ENCODE assay signal across 8 cellular contexts in the genomic region with DNA sequence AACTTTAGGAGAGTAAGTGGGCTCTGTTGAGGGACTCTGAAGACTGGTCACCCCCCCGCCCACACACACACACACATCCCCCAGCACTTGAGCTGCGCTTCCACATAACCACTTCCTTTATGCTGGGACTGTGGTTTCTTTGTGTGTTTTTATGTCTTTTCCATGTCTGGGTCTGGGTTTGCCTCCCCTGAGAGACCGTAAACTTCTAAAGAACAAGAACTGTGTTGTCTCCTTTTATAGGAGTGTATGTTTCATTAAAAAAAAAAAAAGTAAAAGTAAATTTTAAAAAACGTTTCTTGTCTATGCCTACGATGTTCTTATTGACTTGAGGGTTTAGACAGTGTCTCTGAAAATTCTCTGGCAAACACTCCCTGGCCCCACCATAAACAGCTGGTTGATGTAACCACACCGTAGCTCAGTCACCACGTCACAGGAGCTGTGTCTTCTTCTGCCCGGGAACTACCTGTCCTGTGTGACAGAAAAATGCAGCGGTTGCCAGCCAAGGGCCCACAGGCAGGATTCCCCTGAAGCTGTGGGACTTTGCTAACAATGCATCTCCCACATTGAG.
DNase-seq lines count a peak whose midpoint lies in the region; ATAC-seq, FAIRE-seq and TF ChIP-seq lines count a peak whose summit lies in the region.

No MANE protein-coding gene starts in this region.

- H3K9me1 ChIP-seq in K562 (ENCODE audit: control insufficient read depth, insufficient read depth, low read length), result no peaks in the 10 kb centered on the region

- H3K4me3 Mint-ChIP-seq in stimulated activated memory B cell treated with anti-CD40 and anti-IgM and Interleukin-4, amounts not matched to agents 10 μg/mL and 1 μg/mL and 100 μg/mL, for 72 hours, result peak overlapping the region; percentile 27

- no peaks in the 10 kb centered on the region for H3K36me3 ChIP-seq in K562 (ENCODE audit: control insufficient read depth, insufficient read depth, low read length)

- WGBS in K562 (ENCODE audit: insufficient coverage, low coverage, missing lambda C conversion rate), result 0% methylated on average over 9 of the region's 9 CpGs

- H3K4me2 ChIP-seq in K562 (ENCODE audit: insufficient read depth, low read length), result no peak overlapping the region

- peaks cover 4 to 37% of the 10 kb centered on the region in 2 experiments; a peak in 4 of 5 replicates for H3K27me3 ChIP-seq in K562 (ENCODE audit: control insufficient read depth in 2 of 2, insufficient read depth in 2 of 2, low read length in 2 of 2)

- H3K27ac ChIP-seq in K562 (ENCODE audit: extremely low read depth, low read depth, low read length), result no peak overlapping the region

- peaks cover 8% of the 10 kb centered on the region for H3K27me3 Mint-ChIP-seq in stimulated activated memory B cell treated with anti-CD40 and anti-IgM and Interleukin-4, amounts not matched to agents 10 μg/mL and 1 μg/mL and 100 μg/mL, for 72 hours

- peak overlapping the region; percentile 53 for H3K27ac Mint-ChIP-seq in stimulated activated memory B cell treated with anti-CD40 and anti-IgM and Interleukin-4, amounts not matched to agents 10 μg/mL and 1 μg/mL and 100 μg/mL, for 72 hours

- H3K36me3 Mint-ChIP-seq in stimulated activated memory B cell treated with anti-CD40 and anti-IgM and Interleukin-4, amounts not matched to agents 10 μg/mL and 1 μg/mL and 100 μg/mL, for 72 hours, result no peaks in the 10 kb centered on the region

- CTCF ChIA-PET in K562 (lab: Yijun Ruan, JAX; ENCODE audit: low intra/inter-chr PET ratio), result no interaction called here

- ATAC-seq in GM21390 (IDR thresholded peaks at IDR 0.05; ENCODE audit: unreplicated experiment) (peak; percentile 50), K562 (no peak)
- peak; percentile 73 for ATAC-seq in stimulated activated memory B cell treated with anti-CD40 and anti-IgM and Interleukin-4, amounts not matched to agents 10 μg/mL and 1 μg/mL and 100 μg/mL, for 72 hours

- H3K4me1 Mint-ChIP-seq in stimulated activated memory B cell treated with anti-CD40 and anti-IgM and Interleukin-4, amounts not matched to agents 10 μg/mL and 1 μg/mL and 100 μg/mL, for 72 hours, result peaks cover 39% of the 10 kb centered on the region

- no peak overlapping the region for H2AFZ ChIP-seq in K562 (ENCODE audit: low read depth, low read length)

- no peaks in the 10 kb centered on the region for H4K20me1 ChIP-seq in K562 (replicated peaks; ENCODE audit: control insufficient read depth, insufficient read depth, low read length)

- H3K4me1 ChIP-seq in K562 (replicated peaks in 1 of 2; ENCODE audit: control insufficient read depth in 2 of 2, insufficient read depth in 2 of 2, low read length in 2 of 2), result peaks cover 0 to 6% of the 10 kb centered on the region in 2 experiments; a peak in 1 of 5 replicates

- in situ Hi-C loops in K562 (cut with MboI), result no loop called here

- DNase-seq in EH (ENCODE audit: low read depth) (peak; percentile 60), M059J (ENCODE audit: low read depth) (peak; percentile 29), K562 (ENCODE audit: extremely low read depth in 1 of 4, low spot score in 3 of 4) (no peak), NCI-H1092 treated with DMSO at 0.1 percent for 48 hours (lab: John Stamatoyannopoulos, UW) (no peak), NCI-H2227 treated with DMSO at 0.1 percent for 48 hours (lab: John Stamatoyannopoulos, UW) (no peak), DMS114 treated with DMSO at 0.1 percent for 48 hours (lab: John Stamatoyannopoulos, UW; ENCODE audit: unreplicated experiment) (no peak)

- no peak overlapping the region for H3K9ac ChIP-seq in K562 (ENCODE audit: insufficient read depth in 1 of 2, low read depth in 2 of 2, low read length in 2 of 2)

- no peak for TF ChIP-seq CTCF in K562 (IDR thresholded peaks at IDR 0.05 in 2 of 3, conservative IDR thresholded peaks at IDR 0.05 in 1 of 3; ENCODE audit: insufficient read depth in 2 of 3, low read depth in 1 of 3, low read length in 3 of 3)

- intact Hi-C loops in K562 (cut with micrococcal nuclease), result no loop called here

- no peaks in the 10 kb centered on the region for H3K9me3 Mint-ChIP-seq in stimulated activated memory B cell treated with anti-CD40 and anti-IgM and Interleukin-4, amounts not matched to agents 10 μg/mL and 1 μg/mL and 100 μg/mL, for 72 hours

- no peaks in the 10 kb centered on the region for H3K79me2 ChIP-seq in K562 (ENCODE audit: control insufficient read depth, insufficient read depth, low read length)

- no peak overlapping the region for H3K4me3 ChIP-seq in K562

- TF ChIP-seq POLR2A in K562 (conservative IDR thresholded peaks at IDR 0.05), result no peak

- no TSS peak for BruUV-seq in K562 (replicated peaks; lab: Mats Ljungman, UMichigan)

- TF ChIP-seq RAD21 in K562 (CRISPR knock-in tag; conservative IDR thresholded peaks at IDR 0.05 in 1 of 2, IDR thresholded peaks at IDR 0.05 in 1 of 2), result no peak

- H3K9me3 ChIP-seq in K562 (replicated peaks; ENCODE audit: control insufficient read depth, insufficient read depth, low read depth, low read length), result no peaks in the 10 kb centered on the region

- TF ChIP-seq EP300 in K562 (IDR thresholded peaks at IDR 0.05; ENCODE audit: low read length), result no peak

- POLR2A ChIA-PET in K562 (lab: Yijun Ruan, JAX), result no interaction called here

- FAIRE-seq in K562 (lab: Jason Lieb, UNC), result no peak

TF ChIP-seq in K562, 482 proteins besides CTCF, POLR2A, EP300 and RAD21 (continues in another document):
- TF ChIP-seq SRF (CRISPR knock-in tag; IDR thresholded peaks at IDR 0.05) (no peak), ZNF23 (CRISPR knock-in tag; IDR thresholded peaks at IDR 0.05) (no peak), SMARCC2 (IDR thresholded peaks at IDR 0.05; ENCODE audit: low read depth) (no peak), DDX20 (tag; IDR thresholded peaks at IDR 0.05; ENCODE audit: low read depth) (no peak), MEF2D (tag; conservative IDR thresholded peaks at IDR 0.05; ENCODE audit: low read depth) (no peak), BCOR (IDR thresholded peaks at IDR 0.05) (no peak), BACH1 (tag; IDR thresholded peaks at IDR 0.05) (no peak), ZC3H11A (IDR thresholded peaks at IDR 0.05; ENCODE audit: low read depth, low read length) (no peak), ZNF124 (CRISPR knock-in tag; IDR thresholded peaks at IDR 0.05) (no peak), C11orf30 (IDR thresholded peaks at IDR 0.05; ENCODE audit: low read depth) (no peak), U2AF1 (optimal IDR thresholded peaks at IDR 0.05; ENCODE audit: low read depth, low read length) (no peak), ZEB2 (IDR thresholded peaks at IDR 0.05) (no peak)
- TF ChIP-seq, protein P1, sequence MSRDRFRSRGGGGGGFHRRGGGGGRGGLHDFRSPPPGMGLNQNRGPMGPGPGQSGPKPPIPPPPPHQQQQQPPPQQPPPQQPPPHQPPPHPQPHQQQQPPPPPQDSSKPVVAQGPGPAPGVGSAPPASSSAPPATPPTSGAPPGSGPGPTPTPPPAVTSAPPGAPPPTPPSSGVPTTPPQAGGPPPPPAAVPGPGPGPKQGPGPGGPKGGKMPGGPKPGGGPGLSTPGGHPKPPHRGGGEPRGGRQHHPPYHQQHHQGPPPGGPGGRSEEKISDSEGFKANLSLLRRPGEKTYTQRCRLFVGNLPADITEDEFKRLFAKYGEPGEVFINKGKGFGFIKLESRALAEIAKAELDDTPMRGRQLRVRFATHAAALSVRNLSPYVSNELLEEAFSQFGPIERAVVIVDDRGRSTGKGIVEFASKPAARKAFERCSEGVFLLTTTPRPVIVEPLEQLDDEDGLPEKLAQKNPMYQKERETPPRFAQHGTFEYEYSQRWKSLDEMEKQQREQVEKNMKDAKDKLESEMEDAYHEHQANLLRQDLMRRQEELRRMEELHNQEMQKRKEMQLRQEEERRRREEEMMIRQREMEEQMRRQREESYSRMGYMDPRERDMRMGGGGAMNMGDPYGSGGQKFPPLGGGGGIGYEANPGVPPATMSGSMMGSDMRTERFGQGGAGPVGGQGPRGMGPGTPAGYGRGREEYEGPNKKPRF (IDR thresholded peaks at IDR 0.05; ENCODE audit: low read depth, low read length), result no peak
- TF ChIP-seq, protein P2, sequence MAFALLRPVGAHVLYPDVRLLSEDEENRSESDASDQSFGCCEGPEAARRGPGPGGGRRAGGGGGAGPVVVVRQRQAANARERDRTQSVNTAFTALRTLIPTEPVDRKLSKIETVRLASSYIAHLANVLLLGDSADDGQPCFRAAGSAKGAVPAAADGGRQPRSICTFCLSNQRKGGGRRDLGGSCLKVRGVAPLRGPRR (CRISPR knock-in tag; IDR thresholded peaks at IDR 0.05), result no peak
- TF ChIP-seq, protein P3, sequence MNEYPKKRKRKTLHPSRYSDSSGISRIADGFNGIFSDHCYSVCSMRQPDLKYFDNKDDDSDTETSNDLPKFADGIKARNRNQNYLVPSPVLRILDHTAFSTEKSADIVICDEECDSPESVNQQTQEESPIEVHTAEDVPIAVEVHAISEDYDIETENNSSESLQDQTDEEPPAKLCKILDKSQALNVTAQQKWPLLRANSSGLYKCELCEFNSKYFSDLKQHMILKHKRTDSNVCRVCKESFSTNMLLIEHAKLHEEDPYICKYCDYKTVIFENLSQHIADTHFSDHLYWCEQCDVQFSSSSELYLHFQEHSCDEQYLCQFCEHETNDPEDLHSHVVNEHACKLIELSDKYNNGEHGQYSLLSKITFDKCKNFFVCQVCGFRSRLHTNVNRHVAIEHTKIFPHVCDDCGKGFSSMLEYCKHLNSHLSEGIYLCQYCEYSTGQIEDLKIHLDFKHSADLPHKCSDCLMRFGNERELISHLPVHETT (CRISPR knock-in tag; conservative IDR thresholded peaks at IDR 0.05 in 1 of 2, IDR thresholded peaks at IDR 0.05 in 1 of 2), result 0 out of 4 replicates have a peak, but pooled peaks of 1 of the 2 experiments have one; percentile 40
- TF ChIP-seq, protein P4, sequence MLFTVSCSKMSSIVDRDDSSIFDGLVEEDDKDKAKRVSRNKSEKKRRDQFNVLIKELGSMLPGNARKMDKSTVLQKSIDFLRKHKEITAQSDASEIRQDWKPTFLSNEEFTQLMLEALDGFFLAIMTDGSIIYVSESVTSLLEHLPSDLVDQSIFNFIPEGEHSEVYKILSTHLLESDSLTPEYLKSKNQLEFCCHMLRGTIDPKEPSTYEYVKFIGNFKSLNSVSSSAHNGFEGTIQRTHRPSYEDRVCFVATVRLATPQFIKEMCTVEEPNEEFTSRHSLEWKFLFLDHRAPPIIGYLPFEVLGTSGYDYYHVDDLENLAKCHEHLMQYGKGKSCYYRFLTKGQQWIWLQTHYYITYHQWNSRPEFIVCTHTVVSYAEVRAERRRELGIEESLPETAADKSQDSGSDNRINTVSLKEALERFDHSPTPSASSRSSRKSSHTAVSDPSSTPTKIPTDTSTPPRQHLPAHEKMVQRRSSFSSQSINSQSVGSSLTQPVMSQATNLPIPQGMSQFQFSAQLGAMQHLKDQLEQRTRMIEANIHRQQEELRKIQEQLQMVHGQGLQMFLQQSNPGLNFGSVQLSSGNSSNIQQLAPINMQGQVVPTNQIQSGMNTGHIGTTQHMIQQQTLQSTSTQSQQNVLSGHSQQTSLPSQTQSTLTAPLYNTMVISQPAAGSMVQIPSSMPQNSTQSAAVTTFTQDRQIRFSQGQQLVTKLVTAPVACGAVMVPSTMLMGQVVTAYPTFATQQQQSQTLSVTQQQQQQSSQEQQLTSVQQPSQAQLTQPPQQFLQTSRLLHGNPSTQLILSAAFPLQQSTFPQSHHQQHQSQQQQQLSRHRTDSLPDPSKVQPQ (CRISPR knock-in tag; IDR thresholded peaks at IDR 0.05; ENCODE audit: borderline replicate concordance), result no peak

Comparison
In these comparisons a context has a peak if more than half of its experiments do, and no peak if none do; other contexts are left out.
1. DNase-seq: peak in EH (single experiment) and M059J (single experiment); none in K562 (0 of 4), NCI-H1092 treated with DMSO at 0.1 percent for 48 hours (single experiment), NCI-H2227 treated with DMSO at 0.1 percent for 48 hours (single experiment) and DMS114 treated with DMSO at 0.1 percent for 48 hours (single experiment).